ENCODE assay signal across 21 cellular contexts in the genomic region with DNA sequence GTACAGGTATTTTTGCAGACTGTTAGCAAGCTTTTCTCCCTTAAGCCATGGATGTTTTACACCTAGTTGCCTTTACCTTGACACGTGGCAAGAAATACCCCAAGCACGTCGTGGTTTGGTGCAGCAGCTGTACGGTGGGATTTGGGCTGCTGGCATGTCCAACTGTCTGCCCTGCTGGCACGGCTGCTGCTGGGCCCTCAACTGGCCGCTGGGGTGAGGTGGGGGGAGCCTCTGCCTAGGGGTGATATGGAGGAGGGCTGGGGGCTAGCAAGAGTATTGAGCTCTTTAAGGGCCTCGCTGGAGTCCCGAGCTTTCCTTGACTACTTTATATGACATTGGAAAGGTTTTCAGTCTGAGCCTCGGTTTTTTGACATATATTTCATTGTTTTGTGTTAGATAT. TPM values are rescaled to one million over a fixed set of nuclear protein-coding genes. Genes with fewer than 3 reads are reported as not detected.
A peak's percentile ranks its signal among the peaks of the same experiment; 100 is the strongest.
DNase-seq lines count a peak whose midpoint lies in the region; ATAC-seq, FAIRE-seq and TF ChIP-seq lines count a peak whose summit lies in the region.
"Had no signal": no experiment of that assay in that cellular context is flagged by ENCODE, and none has a peak within 500 bp of the region (broad histone marks: within the 10 kb centered on the region; RNA-seq: fewer than 3 reads in every experiment).

No MANE protein-coding gene starts in this region.

- in situ Hi-C loops in K562 (cut with MboI): loop anchor here (25.0 kb wide), 1 partner anchor 301 kb away; no protein-coding TSS in a partner anchor

- no peaks in the 10 kb centered on the region for H3K79me2 ChIP-seq in K562 (ENCODE audit: control insufficient read depth, insufficient read depth, low read length)

- no peaks in the 10 kb centered on the region for H3K27me3 Mint-ChIP-seq in activated CD8-positive, alpha-beta memory T cell treated with anti-CD3 and anti-CD28 coated beads, Interleukin-2, amount 10 ng/mL, durations not matched to agents 7 days and 5 days
- no peaks in the 10 kb centered on the region for H3K27me3 Mint-ChIP-seq in type B pancreatic cell
- H3K27me3 Mint-ChIP-seq: B cell; CD4-positive, CD25-positive, alpha-beta regulatory T cell had no signal

- intact Hi-C loops in K562 (cut with micrococcal nuclease) (no loop called here), sciatic nerve (cut with DNase I) (no loop called here)

- BruUV-seq in K562 (replicated peaks; lab: Mats Ljungman, UMichigan): no TSS peak

- no peaks in the 10 kb centered on the region for H3K27me3 ChIP-seq in K562 (ENCODE audit: control insufficient read depth in 2 of 2, insufficient read depth in 2 of 2, low read length in 2 of 2)
- H3K27me3 ChIP-seq: BLaER1 had no signal

- H3K4me1 ChIP-seq in K562 (replicated peaks in 1 of 2; ENCODE audit: control insufficient read depth in 2 of 2, insufficient read depth in 2 of 2, low read length in 2 of 2): peaks cover 0 to 9% of the 10 kb centered on the region in 2 experiments; a peak in 2 of 5 replicates
- H3K4me1 ChIP-seq: BLaER1, Caco-2 had no signal

- TF ChIP-seq CTCF in K562 (IDR thresholded peaks at IDR 0.05 in 2 of 3, conservative IDR thresholded peaks at IDR 0.05 in 1 of 3; ENCODE audit: insufficient read depth in 2 of 3, low read depth in 1 of 3, low read length in 3 of 3) (no peak), coronary artery (IDR thresholded peaks at IDR 0.05) (no peak), type B pancreatic cell (conservative IDR thresholded peaks at IDR 0.05) (no peak)

- no peaks in the 10 kb centered on the region for H3K4me1 Mint-ChIP-seq in activated CD8-positive, alpha-beta memory T cell treated with anti-CD3 and anti-CD28 coated beads, Interleukin-2, amount 10 ng/mL, durations not matched to agents 7 days and 5 days
- H3K4me1 Mint-ChIP-seq in type B pancreatic cell (ENCODE audit: unreplicated experiment): no peaks in the 10 kb centered on the region
- H3K4me1 Mint-ChIP-seq: B cell had no signal

- H3K27ac Mint-ChIP-seq in activated CD8-positive, alpha-beta memory T cell treated with anti-CD3 and anti-CD28 coated beads, Interleukin-2, amount 10 ng/mL, durations not matched to agents 7 days and 5 days: no peak overlapping the region
- no peak overlapping the region for H3K27ac Mint-ChIP-seq in type B pancreatic cell
- H3K27ac Mint-ChIP-seq: B cell; CD4-positive, CD25-positive, alpha-beta regulatory T cell; CD8-positive, alpha-beta T cell; GM23338 had no signal

- no peak for FAIRE-seq in K562 (lab: Jason Lieb, UNC)
- FAIRE-seq: G401.6, GM12878, GM19239 had no signal

- no peaks in the 10 kb centered on the region; the same call in 1 of the 2 replicates for H4K20me1 ChIP-seq in K562 (replicated peaks; ENCODE audit: control insufficient read depth, insufficient read depth, low read length)

- H3K4me2 ChIP-seq in K562 (ENCODE audit: insufficient read depth, low read length): no peak overlapping the region
- H3K4me2 ChIP-seq: BLaER1, GM23338 had no signal

- CTCF ChIA-PET in activated CD8-positive, alpha-beta memory T cell treated with anti-CD3 and anti-CD28 coated beads, Interleukin-2, amount 10 ng/mL, durations not matched to agents 7 days and 5 days (lab: Charles Lee): interaction anchor here (0.8 to 13.1 kb wide), 6 partner anchors 8 to 98 kb away, joined by 4 to 401 read pairs (median 5); a partner anchor contains a TSS
- CTCF ChIA-PET in K562 (lab: Yijun Ruan, JAX; ENCODE audit: low intra/inter-chr PET ratio): no interaction called here

- 86% methylated on average over 9 of the region's 9 CpGs for WGBS in K562 (ENCODE audit: insufficient coverage, low coverage, missing lambda C conversion rate)

- peaks cover 71% of the 10 kb centered on the region for H3K36me3 Mint-ChIP-seq in activated CD8-positive, alpha-beta memory T cell treated with anti-CD3 and anti-CD28 coated beads, Interleukin-2, amount 10 ng/mL, durations not matched to agents 7 days and 5 days
- H3K36me3 Mint-ChIP-seq in type B pancreatic cell: peaks cover 47% of the 10 kb centered on the region

- H3K36me3 ChIP-seq in K562 (ENCODE audit: control insufficient read depth, insufficient read depth, low read length): peaks cover 96% of the 10 kb centered on the region

- TF ChIP-seq POLR2A in K562 (conservative IDR thresholded peaks at IDR 0.05): no peak

- H3K4me3 ChIP-seq in K562: no peak overlapping the region
- H3K4me3 ChIP-seq in coronary artery: no peak overlapping the region
- H3K4me3 ChIP-seq: BLaER1, GM12878, GM23338 had no signal

- POLR2A ChIA-PET in K562 (lab: Yijun Ruan, JAX): interaction anchor here (0.7 to 0.8 kb wide), 2 partner anchors 29 to 42 kb away, joined by 5 to 6 read pairs; no protein-coding TSS in a partner anchor

- peak; percentile 32 for DNase-seq in activated CD8-positive, alpha-beta memory T cell treated with anti-CD3 and anti-CD28 coated beads, Interleukin-2, amount 50 U/mL, for 48 hours
- no peak for DNase-seq in activated CD8-positive, alpha-beta memory T cell treated with anti-CD3 and anti-CD28 coated beads, Interleukin-2, amount 10 ng/mL, durations not matched to agents 7 days and 5 days
- DNase-seq in K562 (ENCODE audit: extremely low read depth in 1 of 4, low spot score in 3 of 4): no peak
- DNase-seq in coronary artery (ENCODE audit: low spot score): peak; percentile 55
- DNase-seq in sciatic nerve (ENCODE audit: low spot score): peak; percentile 27
- DNase-seq in GM03348 (ENCODE audit: low spot score): no peak
- no peak for DNase-seq in type B pancreatic cell (ENCODE audit: extremely low spot score, unreplicated experiment)
- DNase-seq: Caco-2; CD4-positive, CD25-positive, alpha-beta regulatory T cell; CD8-positive, alpha-beta T cell; DMS153; DND-41; H9 had no signal

- no peak for TF ChIP-seq EP300 in K562 (IDR thresholded peaks at IDR 0.05; ENCODE audit: low read length)

- no peak for ATAC-seq in activated CD8-positive, alpha-beta memory T cell treated with anti-CD3 and anti-CD28 coated beads, Interleukin-2, amount 10 ng/mL, durations not matched to agents 7 days and 5 days
- ATAC-seq in K562: no peak
- no peak for ATAC-seq in sciatic nerve
- ATAC-seq: CD8-positive, alpha-beta T cell; GM12878; GM23338; HCT116 had no signal

- H3K4me3 Mint-ChIP-seq in activated CD8-positive, alpha-beta memory T cell treated with anti-CD3 and anti-CD28 coated beads, Interleukin-2, amount 10 ng/mL, durations not matched to agents 7 days and 5 days: no peak overlapping the region
- H3K4me3 Mint-ChIP-seq in type B pancreatic cell: no peak overlapping the region
- H3K4me3 Mint-ChIP-seq: B cell; CD4-positive, CD25-positive, alpha-beta regulatory T cell; CD8-positive, alpha-beta T cell; GM23338; H9 had no signal

- no peaks in the 10 kb centered on the region for H3K9me3 Mint-ChIP-seq in activated CD8-positive, alpha-beta memory T cell treated with anti-CD3 and anti-CD28 coated beads, Interleukin-2, amount 10 ng/mL, durations not matched to agents 7 days and 5 days (ENCODE audit: low read depth)
- H3K9me3 Mint-ChIP-seq in type B pancreatic cell: no peaks in the 10 kb centered on the region
- H3K9me3 Mint-ChIP-seq: CD4-positive, CD25-positive, alpha-beta regulatory T cell; CD8-positive, alpha-beta T cell; GM23338; H9 had no signal

- no peak overlapping the region for H3K9ac ChIP-seq in K562 (ENCODE audit: insufficient read depth in 1 of 2, low read depth in 2 of 2, low read length in 2 of 2)
- H3K9ac ChIP-seq: BLaER1 had no signal

- no peak overlapping the region for H3K27ac ChIP-seq in K562 (ENCODE audit: extremely low read depth, low read depth, low read length)
- H3K27ac ChIP-seq in coronary artery: no peak overlapping the region
- H3K27ac ChIP-seq: BLaER1, C4-2B had no signal

- no peak for TF ChIP-seq RAD21 in K562 (CRISPR knock-in tag; conservative IDR thresholded peaks at IDR 0.05 in 1 of 2, IDR thresholded peaks at IDR 0.05 in 1 of 2)

- H2AFZ ChIP-seq in K562 (ENCODE audit: low read depth, low read length): no peak overlapping the region
- H2AFZ ChIP-seq: GM23338 had no signal

- H3K9me1 ChIP-seq in K562 (ENCODE audit: control insufficient read depth, insufficient read depth, low read length): no peaks in the 10 kb centered on the region

- H3K9me3 ChIP-seq in K562 (replicated peaks; ENCODE audit: control insufficient read depth, insufficient read depth, low read depth, low read length): no peaks in the 10 kb centered on the region
- H3K9me3 ChIP-seq: Caco-2 had no signal

TF ChIP-seq in K562, 482 proteins besides CTCF, POLR2A, EP300 and RAD21:
- 0 out of 2 replicates have a peak, but pooled peaks have one; percentile 20 for TF ChIP-seq POLR2G (IDR thresholded peaks at IDR 0.05; ENCODE audit: low read depth, low read length)
- TF ChIP-seq ZNF253 (CRISPR knock-in tag; conservative IDR thresholded peaks at IDR 0.05): no peak

RNA-seq across cellular contexts. Expression of a gene that starts 41.6 kb away (rescaled TPM):
- 10 to 100 TPM; 57.1 to 76.4 TPM for total RNA-seq in activated CD8-positive, alpha-beta memory T cell treated with anti-CD3 and anti-CD28 coated beads, Interleukin-2, amount 10 ng/mL, durations not matched to agents 7 days and 5 days
- total RNA-seq in K562 (2011; cell fraction: chromatin; rRNA removed; ENCODE audit: low replicate concordance): 261 and 278 TPM in 2 replicates
- total RNA-seq in K562 (2011; cell fraction: nucleolus; rRNA removed): 132 and 152 TPM in 2 replicates
- 219 and 247 TPM in 2 replicates for total RNA-seq in K562 (2011; cell fraction: nucleoplasm; rRNA removed)
- total RNA-seq in K562 (2014; rRNA removed) (25.1 and 33.4 TPM in 2 replicates), K562 (2014; rRNA removed; fragmentation: Illumina TruSeq; extraction: Trizol) (27.8 and 32.6 TPM in 2 replicates), K562 (2015; rRNA removed; fragmentation: Illumina TruSeq; extraction: Trizol) (25.3 and 27.8 TPM in 2 replicates), K562 (2021) (37.6 and 39.9 TPM in 2 replicates), sciatic nerve (141 TPM), type B pancreatic cell (ENCODE audit: low replicate concordance) (20.1 and 26.8 TPM in 2 replicates)
- polyA plus RNA-seq in K562 (2011; rRNA removed) (84.0 and 96.3 TPM in 2 replicates), K562 (2014; fragmentation: Illumina TruSeq; extraction: Trizol) (30.1 and 32.5 TPM in 2 replicates), K562 (2014; fragmentation: Nextera tagmentation; extraction: Ambion mirVana) (10 to 100 TPM in 1 of 2 experiments, 1 to 10 TPM in 1; 9.2 to 12.7 TPM), K562 (2014; rRNA removed) (36.0 and 36.4 TPM in 2 replicates)
- 38.4 and 54.3 TPM in 2 replicates for polyA plus RNA-seq in K562 (2011; cell fraction: cytosol; rRNA removed)
- 117 and 127 TPM in 2 replicates for polyA plus RNA-seq in K562 (2011; cell fraction: nucleus; rRNA removed)
- 22.4 and 25.9 TPM in 2 replicates for polyA plus RNA-seq in K562 (2012)
- 66.6 and 83.7 TPM in 2 replicates for polyA minus RNA-seq in K562 (2011; rRNA and poly(A)+ RNA removed)
- 35.4 and 38.8 TPM in 2 replicates for polyA minus RNA-seq in K562 (2011; cell fraction: cytosol; rRNA and poly(A)+ RNA removed)
- polyA minus RNA-seq in K562 (2011; cell fraction: nucleus; rRNA and poly(A)+ RNA removed): 79.0 and 128 TPM in 2 replicates

Comparison
In these comparisons a context has a peak if more than half of its experiments do, and no peak if none do; other contexts are left out.
1. DNase-seq: peak in activated CD8-positive, alpha-beta memory T cell treated with anti-CD3 and anti-CD28 coated beads, Interleukin-2, amount 50 U/mL, for 48 hours (single experiment), coronary artery (single experiment) and sciatic nerve (single experiment); none in activated CD8-positive, alpha-beta memory T cell treated with anti-CD3 and anti-CD28 coated beads, Interleukin-2, amount 10 ng/mL, durations not matched to agents 7 days and 5 days (single experiment), K562 (0 of 4), GM03348 (single experiment) and type B pancreatic cell (single experiment).